Comparison of ENCODE assay signal across 2 cellular contexts in the genomic region with DNA sequence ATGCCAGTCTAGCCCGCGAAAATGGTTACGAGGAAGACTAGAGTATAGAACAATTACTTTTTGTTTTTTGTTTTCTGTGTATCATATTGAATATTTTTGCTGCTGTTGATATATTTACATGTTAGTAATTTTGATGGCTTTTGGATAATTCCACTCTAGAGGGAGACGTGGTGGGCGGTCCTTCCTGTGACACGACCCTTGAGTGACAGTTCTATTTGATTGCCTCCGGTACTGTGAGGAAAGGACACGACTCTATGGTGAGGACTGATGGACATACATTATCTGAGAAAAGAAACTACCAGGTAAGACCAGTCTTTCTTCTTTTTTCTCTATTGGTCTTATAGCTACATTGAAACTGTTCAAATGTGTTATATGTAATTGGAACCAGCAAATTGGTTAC.
TF ChIP-seq lines count a peak whose summit lies in the region.

No MANE protein-coding gene starts in this region.

TF ChIP-seq in GM23338, 12 proteins besides CTCF, POLR2A, EP300 and RAD21:
- TF ChIP-seq, protein P1, sequence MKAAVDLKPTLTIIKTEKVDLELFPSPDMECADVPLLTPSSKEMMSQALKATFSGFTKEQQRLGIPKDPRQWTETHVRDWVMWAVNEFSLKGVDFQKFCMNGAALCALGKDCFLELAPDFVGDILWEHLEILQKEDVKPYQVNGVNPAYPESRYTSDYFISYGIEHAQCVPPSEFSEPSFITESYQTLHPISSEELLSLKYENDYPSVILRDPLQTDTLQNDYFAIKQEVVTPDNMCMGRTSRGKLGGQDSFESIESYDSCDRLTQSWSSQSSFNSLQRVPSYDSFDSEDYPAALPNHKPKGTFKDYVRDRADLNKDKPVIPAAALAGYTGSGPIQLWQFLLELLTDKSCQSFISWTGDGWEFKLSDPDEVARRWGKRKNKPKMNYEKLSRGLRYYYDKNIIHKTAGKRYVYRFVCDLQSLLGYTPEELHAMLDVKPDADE (IDR thresholded peaks at IDR 0.05): no peak
- no peak for TF ChIP-seq ZNF462 (CRISPR knock-in tag; IDR thresholded peaks at IDR 0.05)

TF ChIP-seq in K562, 482 proteins besides CTCF, POLR2A, EP300 and RAD21:
- no peak for TF ChIP-seq PHTF2 (CRISPR knock-in tag; IDR thresholded peaks at IDR 0.05)
- TF ChIP-seq ZKSCAN3 (CRISPR knock-in tag; IDR thresholded peaks at IDR 0.05): no peak
- TF ChIP-seq PTTG1 (tag; IDR thresholded peaks at IDR 0.05; ENCODE audit: low read depth): no peak
- no peak for TF ChIP-seq SRSF9 (IDR thresholded peaks at IDR 0.05; ENCODE audit: borderline replicate concordance, low read depth, low read length)
- TF ChIP-seq, protein P2, sequence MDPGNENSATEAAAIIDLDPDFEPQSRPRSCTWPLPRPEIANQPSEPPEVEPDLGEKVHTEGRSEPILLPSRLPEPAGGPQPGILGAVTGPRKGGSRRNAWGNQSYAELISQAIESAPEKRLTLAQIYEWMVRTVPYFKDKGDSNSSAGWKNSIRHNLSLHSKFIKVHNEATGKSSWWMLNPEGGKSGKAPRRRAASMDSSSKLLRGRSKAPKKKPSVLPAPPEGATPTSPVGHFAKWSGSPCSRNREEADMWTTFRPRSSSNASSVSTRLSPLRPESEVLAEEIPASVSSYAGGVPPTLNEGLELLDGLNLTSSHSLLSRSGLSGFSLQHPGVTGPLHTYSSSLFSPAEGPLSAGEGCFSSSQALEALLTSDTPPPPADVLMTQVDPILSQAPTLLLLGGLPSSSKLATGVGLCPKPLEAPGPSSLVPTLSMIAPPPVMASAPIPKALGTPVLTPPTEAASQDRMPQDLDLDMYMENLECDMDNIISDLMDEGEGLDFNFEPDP (CRISPR knock-in tag; IDR thresholded peaks at IDR 0.05): no peak
- no peak for TF ChIP-seq ZNF318 (IDR thresholded peaks at IDR 0.05; ENCODE audit: borderline replicate concordance in 1 of 2, low read depth in 1 of 2)
- TF ChIP-seq CBX2 (IDR thresholded peaks at IDR 0.05; ENCODE audit: insufficient read depth, low read length, poor library complexity, severe bottlenecking): no peak
- TF ChIP-seq EWSR1 (IDR thresholded peaks at IDR 0.05; ENCODE audit: borderline replicate concordance, low read depth, partially characterized antibody): no peak
- no peak for TF ChIP-seq NEUROD1 (IDR thresholded peaks at IDR 0.05; ENCODE audit: borderline replicate concordance, low read depth, low read length, partially characterized antibody)
- no peak for TF ChIP-seq TAF7 (tag; IDR thresholded peaks at IDR 0.05)
- TF ChIP-seq KLF10 (CRISPR knock-in tag; IDR thresholded peaks at IDR 0.05): no peak
- peak; percentile 33; the same call in 1 of the 2 replicates for TF ChIP-seq NR2C1 (IDR thresholded peaks at IDR 0.05)
- no peak for TF ChIP-seq NR2C1 (tag; IDR thresholded peaks at IDR 0.05)
- no peak for TF ChIP-seq MEIS2 (IDR thresholded peaks at IDR 0.05; ENCODE audit: partially characterized antibody)
- no peak for TF ChIP-seq NFRKB (IDR thresholded peaks at IDR 0.05; ENCODE audit: low read depth)
- TF ChIP-seq ZNF764 (CRISPR knock-in tag; IDR thresholded peaks at IDR 0.05; ENCODE audit: low read depth): no peak
- TF ChIP-seq, protein P3, sequence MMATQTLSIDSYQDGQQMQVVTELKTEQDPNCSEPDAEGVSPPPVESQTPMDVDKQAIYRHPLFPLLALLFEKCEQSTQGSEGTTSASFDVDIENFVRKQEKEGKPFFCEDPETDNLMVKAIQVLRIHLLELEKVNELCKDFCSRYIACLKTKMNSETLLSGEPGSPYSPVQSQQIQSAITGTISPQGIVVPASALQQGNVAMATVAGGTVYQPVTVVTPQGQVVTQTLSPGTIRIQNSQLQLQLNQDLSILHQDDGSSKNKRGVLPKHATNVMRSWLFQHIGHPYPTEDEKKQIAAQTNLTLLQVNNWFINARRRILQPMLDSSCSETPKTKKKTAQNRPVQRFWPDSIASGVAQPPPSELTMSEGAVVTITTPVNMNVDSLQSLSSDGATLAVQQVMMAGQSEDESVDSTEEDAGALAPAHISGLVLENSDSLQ (IDR thresholded peaks at IDR 0.05): peak; percentile 91
TF ChIP-seq in K562: peak in this region for 2.
